In the genomic region with DNA sequence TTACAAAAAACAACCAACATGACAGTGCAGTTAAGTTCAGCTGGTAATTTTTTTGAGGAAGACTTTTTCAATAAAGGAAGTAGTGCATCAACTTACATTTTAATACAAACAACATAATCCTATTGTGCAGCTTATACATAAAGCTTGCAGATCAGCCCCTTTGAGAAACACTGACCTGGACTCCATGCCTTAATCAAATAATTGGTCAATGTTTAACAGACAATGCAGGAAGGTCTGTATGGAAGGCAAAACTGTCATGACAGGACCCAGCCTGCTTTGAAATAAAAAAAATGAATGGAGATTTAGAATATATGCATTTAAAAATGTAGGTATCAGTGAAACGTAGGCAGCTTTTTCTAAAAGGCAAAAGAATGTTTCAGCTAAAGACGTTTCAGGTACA, we compare ENCODE assay signal across 1 cellular context.
TF ChIP-seq lines count a peak whose summit lies in the region.

No MANE protein-coding gene starts in this region.

TF ChIP-seq in HepG2, 621 proteins besides CTCF, POLR2A, EP300 and RAD21 (continued from another document):
- TF ChIP-seq, protein P1, sequence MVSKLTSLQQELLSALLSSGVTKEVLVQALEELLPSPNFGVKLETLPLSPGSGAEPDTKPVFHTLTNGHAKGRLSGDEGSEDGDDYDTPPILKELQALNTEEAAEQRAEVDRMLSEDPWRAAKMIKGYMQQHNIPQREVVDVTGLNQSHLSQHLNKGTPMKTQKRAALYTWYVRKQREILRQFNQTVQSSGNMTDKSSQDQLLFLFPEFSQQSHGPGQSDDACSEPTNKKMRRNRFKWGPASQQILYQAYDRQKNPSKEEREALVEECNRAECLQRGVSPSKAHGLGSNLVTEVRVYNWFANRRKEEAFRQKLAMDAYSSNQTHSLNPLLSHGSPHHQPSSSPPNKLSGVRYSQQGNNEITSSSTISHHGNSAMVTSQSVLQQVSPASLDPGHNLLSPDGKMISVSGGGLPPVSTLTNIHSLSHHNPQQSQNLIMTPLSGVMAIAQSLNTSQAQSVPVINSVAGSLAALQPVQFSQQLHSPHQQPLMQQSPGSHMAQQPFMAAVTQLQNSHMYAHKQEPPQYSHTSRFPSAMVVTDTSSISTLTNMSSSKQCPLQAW (CRISPR knock-in tag; IDR thresholded peaks at IDR 0.05), result no peak
- no peak for TF ChIP-seq PHF20 (CRISPR knock-in tag; IDR thresholded peaks at IDR 0.05)
- TF ChIP-seq, protein P2, sequence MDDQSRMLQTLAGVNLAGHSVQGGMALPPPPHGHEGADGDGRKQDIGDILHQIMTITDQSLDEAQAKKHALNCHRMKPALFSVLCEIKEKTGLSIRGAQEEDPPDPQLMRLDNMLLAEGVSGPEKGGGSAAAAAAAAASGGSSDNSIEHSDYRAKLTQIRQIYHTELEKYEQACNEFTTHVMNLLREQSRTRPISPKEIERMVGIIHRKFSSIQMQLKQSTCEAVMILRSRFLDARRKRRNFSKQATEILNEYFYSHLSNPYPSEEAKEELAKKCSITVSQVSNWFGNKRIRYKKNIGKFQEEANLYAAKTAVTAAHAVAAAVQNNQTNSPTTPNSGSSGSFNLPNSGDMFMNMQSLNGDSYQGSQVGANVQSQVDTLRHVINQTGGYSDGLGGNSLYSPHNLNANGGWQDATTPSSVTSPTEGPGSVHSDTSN (CRISPR knock-in tag; IDR thresholded peaks at IDR 0.05; ENCODE audit: borderline replicate concordance), result no peak
- TF ChIP-seq ZNF143 (CRISPR knock-in tag; IDR thresholded peaks at IDR 0.05), result no peak
- TF ChIP-seq ZNF235 (CRISPR knock-in tag; IDR thresholded peaks at IDR 0.05; ENCODE audit: borderline replicate concordance), result no peak
- no peak for TF ChIP-seq ZNF619 (CRISPR knock-in tag; IDR thresholded peaks at IDR 0.05)
- TF ChIP-seq SMAD9 (CRISPR knock-in tag; IDR thresholded peaks at IDR 0.05), result no peak
- TF ChIP-seq ARNT (IDR thresholded peaks at IDR 0.05), result no peak
- TF ChIP-seq HOMEZ (CRISPR knock-in tag; IDR thresholded peaks at IDR 0.05; ENCODE audit: low read depth), result no peak
- no peak for TF ChIP-seq ZNF546 (CRISPR knock-in tag; conservative IDR thresholded peaks at IDR 0.05)
